8 cellular contexts compared by ENCODE assay signal in genomic region chr14:58272589-58273372, GRCh38. TPM values are rescaled to one million over a fixed set of nuclear protein-coding genes. Genes with fewer than 3 reads are reported as not detected.
DNase-seq lines count a peak whose midpoint lies in the region; ATAC-seq, FAIRE-seq and TF ChIP-seq lines count a peak whose summit lies in the region.

No MANE protein-coding gene starts in this region.

- no peak overlapping the region for H2AFZ ChIP-seq in IMR-90 (replicated peaks; ENCODE audit: low read length, poor library complexity)
- H2AFZ ChIP-seq in HepG2 (ENCODE audit: low read length): no peak overlapping the region

- no peak overlapping the region; a peak in 1 of 4 replicates for H4K8ac ChIP-seq in IMR-90 (ENCODE audit: low read depth in 2 of 2, low read length in 2 of 2)

- FAIRE-seq in HepG2 (lab: Jason Lieb, UNC): peak; percentile 83

- H3K4me2 ChIP-seq in IMR-90 (ENCODE audit: low read depth, low read length): no peak overlapping the region
- peak overlapping the region; percentile 57 for H3K4me2 ChIP-seq in HepG2 (ENCODE audit: low read depth, low read length)

- intact Hi-C loops in CD8-positive, alpha-beta T cell (cut with DNase I, micrococcal nuclease): no loop called here
- intact Hi-C loops in IMR-90 (cut with micrococcal nuclease) (no loop called here), HepG2 (cut with micrococcal nuclease; ENCODE audit: unreplicated experiment) (loop anchor here (1.0 kb wide), 1 partner anchor 28 kb away; the partner anchor contains the start of gene PSMA3)

- no peak overlapping the region for H2BK15ac ChIP-seq in IMR-90 (ENCODE audit: low read depth, low read length)

- H3K4ac ChIP-seq in IMR-90 (ENCODE audit: low read depth, low read length): no peak overlapping the region

- no CpG with 5 or more reads among the region's 4 CpGs for WGBS in IMR-90 (ENCODE audit: extremely low coverage in 2 of 2, insufficient read length in 1 of 2), 2 experiments
- WGBS in HepG2 (ENCODE audit: low lambda C conversion rate): 29% methylated on average over 4 of the region's 4 CpGs

- H3K14ac ChIP-seq in IMR-90 (replicated peaks; ENCODE audit: low read depth, low read length): no peak overlapping the region

- no peaks in the 10 kb centered on the region for H3K9me3 ChIP-seq in CD8-positive, alpha-beta T cell (ENCODE audit: low read length)
- H3K9me3 ChIP-seq in IMR-90 (ENCODE audit: control insufficient read depth, insufficient read depth, low read length) (no peaks in the 10 kb centered on the region), HepG2 (ENCODE audit: low read length) (no peaks in the 10 kb centered on the region)

- ATAC-seq in CD8-positive, alpha-beta T cell: peak; percentile 43
- ATAC-seq in IMR-90 (ENCODE audit: low read depth): peak; percentile 56
- ATAC-seq in HepG2: peak; percentile 97
- no peak for ATAC-seq in GM19035 (IDR thresholded peaks at IDR 0.05; ENCODE audit: unreplicated experiment)
- no peak for ATAC-seq in HG03045 (IDR thresholded peaks at IDR 0.05; ENCODE audit: unreplicated experiment)

- TF ChIP-seq EP300 in HepG2 (IDR thresholded peaks at IDR 0.05; ENCODE audit: low read depth in 2 of 2, low read length in 2 of 2) (peak in 1 of 2 experiments; percentile 70; a peak in 2 of 4 replicates), HepG2 (CRISPR knock-in tag; IDR thresholded peaks at IDR 0.05; ENCODE audit: borderline replicate concordance) (no peak)

- H3K4me1 ChIP-seq in CD8-positive, alpha-beta T cell (ENCODE audit: insufficient read depth, low read length): peaks cover 36% of the 10 kb centered on the region
- H3K4me1 ChIP-seq in IMR-90 (ENCODE audit: control insufficient read depth, insufficient read depth, low read length) (peaks cover 3% of the 10 kb centered on the region; the same call in 1 of the 2 replicates), HepG2 (ENCODE audit: insufficient read depth, low read length) (peaks cover 70% of the 10 kb centered on the region)

- H3K4me1 Mint-ChIP-seq in CD8-positive, alpha-beta T cell (ENCODE audit: low read depth): peaks cover 58% of the 10 kb centered on the region

- TF ChIP-seq RAD21 in IMR-90 (IDR thresholded peaks at IDR 0.05; ENCODE audit: low read length) (no peak), HepG2 (CRISPR knock-in tag; IDR thresholded peaks at IDR 0.05) (peak; percentile 68; the same call in 1 of the 2 replicates)

- dilution Hi-C loops in IMR-90 (cut with HindIII; ENCODE audit: low sequenced_read_pairs, unreplicated experiment): no loop called here

- in situ Hi-C loops in IMR-90 (cut with MboI; ENCODE audit: low sequenced_read_pairs): no loop called here
- in situ Hi-C loops in HepG2 (cut with HindIII; ENCODE audit: extremely low pct_ligation_motif_present, low pct_unique_long_range_greater_than_20kb): no loop called here

- no peaks in the 10 kb centered on the region for H3K27me3 ChIP-seq in CD8-positive, alpha-beta T cell (ENCODE audit: insufficient read depth, low read length)
- H3K27me3 ChIP-seq in IMR-90 (ENCODE audit: control insufficient read depth, insufficient read depth, low read length): no peaks in the 10 kb centered on the region
- H3K27me3 ChIP-seq in HepG2 (ENCODE audit: control insufficient read depth in 1 of 2, insufficient read depth in 2 of 2, low read length in 2 of 2): no peaks in the 10 kb centered on the region

- POLR2A ChIA-PET in CD8-positive, alpha-beta T cell (lab: Charles Lee): no interaction called here
- POLR2A ChIA-PET in IMR-90 (lab: Charles Lee; ENCODE audit: unreplicated experiment) (no interaction called here), HepG2 (lab: Yijun Ruan, JAX) (interaction anchor here (0.6 to 7.3 kb wide), 10 partner anchors 10 to 122 kb away, joined by 3 to 92 read pairs (median 7); partner anchors contain the start of genes ARID4A, PSMA3 and TOMM20L)

- no peak overlapping the region for H3K4me3 Mint-ChIP-seq in CD8-positive, alpha-beta T cell

- no peak overlapping the region for H2BK120ac ChIP-seq in IMR-90 (ENCODE audit: low read depth, low read length)

- no peaks in the 10 kb centered on the region for H3K9me1 ChIP-seq in IMR-90 (ENCODE audit: insufficient read depth, low read length)

- TF ChIP-seq CTCF in CD8-positive, alpha-beta T cell (IDR thresholded peaks at IDR 0.05): no peak
- TF ChIP-seq CTCF in IMR-90 (conservative IDR thresholded peaks at IDR 0.05; ENCODE audit: low read depth, low read length): 0 out of 2 replicates have a peak, but pooled peaks have one; percentile 9
- TF ChIP-seq CTCF in HepG2 (CRISPR knock-in tag; IDR thresholded peaks at IDR 0.05): peak; percentile 77

- peaks cover 84% of the 10 kb centered on the region for H3K36me3 Mint-ChIP-seq in CD8-positive, alpha-beta T cell

- peak overlapping the region; percentile 52 for H3K27ac Mint-ChIP-seq in CD8-positive, alpha-beta T cell

- no peak overlapping the region for H3K23ac ChIP-seq in IMR-90 (ENCODE audit: low read depth, low read length)

- H3K9ac ChIP-seq in IMR-90 (ENCODE audit: low read depth, low read length): no peak overlapping the region
- H3K9ac ChIP-seq in HepG2 (ENCODE audit: insufficient read depth, low read depth, low read length): peak overlapping the region; percentile 53

- H2AK9ac ChIP-seq in IMR-90 (replicated peaks; ENCODE audit: low read depth, low read length, poor library complexity): no peak overlapping the region

- H3K56ac ChIP-seq in IMR-90 (ENCODE audit: extremely low read depth, insufficient read depth, low read length): no peak overlapping the region

- no peak overlapping the region for H3K18ac ChIP-seq in IMR-90 (ENCODE audit: low read depth, low read length)

- TF ChIP-seq POLR2A in IMR-90 (IDR thresholded peaks at IDR 0.05; ENCODE audit: low read depth, low read length) (no peak), HepG2 (IDR thresholded peaks at IDR 0.05; ENCODE audit: insufficient read depth in 1 of 2, low read depth in 2 of 2, low read length in 2 of 2) (peak; percentile 50 to 51; a peak in 3 of 4 replicates)

- no TSS peak for BruUV-seq in IMR-90 (replicated peaks; lab: Mats Ljungman, UMichigan)
- BruUV-seq in HepG2 (replicated peaks; lab: Mats Ljungman, UMichigan): no TSS peak

- H3K4me3 ChIP-seq in CD8-positive, alpha-beta T cell (ENCODE audit: low read depth, low read length): no peak overlapping the region
- no peak overlapping the region for H3K4me3 ChIP-seq in IMR-90 (ENCODE audit: insufficient read depth, low read depth, low read length)
- H3K4me3 ChIP-seq in HepG2 (replicated peaks in 1 of 3; ENCODE audit: insufficient read depth in 1 of 3, low read depth in 2 of 3, low read length in 3 of 3): no peak overlapping the region; a peak in 1 of 6 replicates

- H4K5ac ChIP-seq in IMR-90 (ENCODE audit: low read depth, low read length): no peak overlapping the region

- H2BK5ac ChIP-seq in IMR-90 (ENCODE audit: low read depth, low read length, poor library complexity, severe bottlenecking): no peak overlapping the region

- peaks cover 44% of the 10 kb centered on the region for H3K36me3 ChIP-seq in CD8-positive, alpha-beta T cell (ENCODE audit: insufficient read depth, low read length)
- H3K36me3 ChIP-seq in IMR-90 (ENCODE audit: control insufficient read depth, insufficient read depth, low read length): peaks cover 42% of the 10 kb centered on the region
- H3K36me3 ChIP-seq in HepG2 (replicated peaks in 1 of 2; ENCODE audit: control insufficient read depth in 1 of 2, insufficient read depth in 2 of 2, low read length in 2 of 2): peaks cover 0 to 54% of the 10 kb centered on the region in 2 experiments; a peak in 4 of 5 replicates

- H2BK20ac ChIP-seq in IMR-90 (ENCODE audit: low read depth, low read length): no peak overlapping the region

- H3K9me3 Mint-ChIP-seq in CD8-positive, alpha-beta T cell: no peaks in the 10 kb centered on the region

- H3K79me1 ChIP-seq in IMR-90 (ENCODE audit: low read depth in 1 of 2, low read length in 2 of 2): peaks cover 10 to 54% of the 10 kb centered on the region in 2 experiments

- H2AK5ac ChIP-seq in IMR-90 (ENCODE audit: low read depth, low read length): no peak overlapping the region

- peaks cover 58% of the 10 kb centered on the region for H3K79me2 ChIP-seq in HepG2 (ENCODE audit: insufficient read depth, low read length)

- no peak overlapping the region for H3K27ac ChIP-seq in CD8-positive, alpha-beta T cell (ENCODE audit: low read depth, low read length)
- H3K27ac ChIP-seq in IMR-90 (ENCODE audit: insufficient read depth, low read length) (no peak overlapping the region), HepG2 (ENCODE audit: extremely low read length, insufficient read depth, low read length) (peak overlapping the region; percentile 89)

- H4K20me1 ChIP-seq in IMR-90 (ENCODE audit: insufficient read depth, low read length) (peaks cover 29% of the 10 kb centered on the region), HepG2 (ENCODE audit: insufficient read depth, low read length) (no peaks in the 10 kb centered on the region; the same call in 1 of the 2 replicates)

- no peak for DNase-seq in CD8-positive, alpha-beta T cell
- DNase-seq in IMR-90 (peak; percentile 53), cerebellar cortex (ENCODE audit: low spot score) (peak; percentile 44), HepG2 (ENCODE audit: low spot score) (peak; percentile 98), NCI-H526 treated with DMSO at 0.1 percent for 48 hours (lab: John Stamatoyannopoulos, UW) (no peak)
- no peak for DNase-seq in stimulated activated CD8-positive, alpha-beta memory T cell treated with anti-CD3 and anti-CD28 coated beads, Interleukin-4, amount 100 ng/mL, for 48 hours

- no peaks in the 10 kb centered on the region for H3K27me3 Mint-ChIP-seq in CD8-positive, alpha-beta T cell (ENCODE audit: low read depth)

- CTCF ChIA-PET in CD8-positive, alpha-beta T cell (lab: Charles Lee): no interaction called here
- CTCF ChIA-PET in IMR-90 (lab: Yijun Ruan, JAX) (no interaction called here), HepG2 (lab: Yijun Ruan, JAX; ENCODE audit: low intra/inter-chr PET ratio, low total read pairs) (no interaction called here)

- no peak overlapping the region for H4K91ac ChIP-seq in IMR-90 (ENCODE audit: insufficient read depth, low read depth, low read length)

RNA-seq across cellular contexts. Expression of gene ARID4A, which starts 25.6 kb away (rescaled TPM):
- 10 to 100 TPM; 80.7 to 83.2 TPM for total RNA-seq in CD8-positive, alpha-beta T cell
- total RNA-seq in IMR-90 (2012; rRNA removed) (3.8 and 6.7 TPM in 2 replicates), HepG2 (2016; rRNA removed; fragmentation: Illumina TruSeq; extraction: Trizol) (9.7 and 9.9 TPM in 2 replicates)
- polyA plus RNA-seq in IMR-90 (2012; rRNA removed) (3.3 and 3.4 TPM in 2 replicates), HepG2 (2011; rRNA removed) (6.2 and 7.2 TPM in 2 replicates)
- polyA plus RNA-seq in IMR-90 (2012; cell fraction: cytosol; rRNA removed): 0.81 and 0.93 TPM in 2 replicates
- polyA plus RNA-seq in IMR-90 (2012; cell fraction: nucleus; rRNA removed; ENCODE audit: low replicate concordance): 1.3 and 7.7 TPM in 2 replicates
- 27.6 and 35.2 TPM in 2 replicates for total RNA-seq in HepG2 (2016; cell fraction: cytosol; rRNA removed; fragmentation: Illumina TruSeq; extraction: Trizol; ENCODE audit: low read depth)
- total RNA-seq in HepG2 (2016; cell fraction: insoluble cytoplasmic fraction; rRNA removed; fragmentation: Illumina TruSeq; extraction: Trizol): 8.3 and 10.4 TPM in 2 replicates
- total RNA-seq in HepG2 (2016; cell fraction: membrane; rRNA removed; fragmentation: Illumina TruSeq; extraction: Trizol): 10.1 and 11.0 TPM in 2 replicates
- total RNA-seq in HepG2 (2016; cell fraction: nucleus; rRNA removed; fragmentation: Illumina TruSeq; extraction: Trizol): 20.6 and 24.9 TPM in 2 replicates
- 1.9 and 3.0 TPM in 2 replicates for polyA plus RNA-seq in HepG2 (2011; cell fraction: cytosol; rRNA removed)
- 11.9 and 12.4 TPM in 2 replicates for polyA plus RNA-seq in HepG2 (2011; cell fraction: nucleus; rRNA removed)
- polyA plus RNA-seq in HepG2 (2012): 9.0 and 12.9 TPM in 2 replicates
- polyA plus RNA-seq in HepG2 (2016; cell fraction: cytosol; fragmentation: Illumina TruSeq; extraction: Trizol; ENCODE audit: low read depth): 0.31 and 0.49 TPM in 2 replicates
- polyA plus RNA-seq in HepG2 (2016; cell fraction: insoluble cytoplasmic fraction; fragmentation: Illumina TruSeq; extraction: Trizol; ENCODE audit: low read depth): 10.4 and 10.9 TPM in 2 replicates
- 1.0 and 1.1 TPM in 2 replicates for polyA plus RNA-seq in HepG2 (2016; cell fraction: membrane; fragmentation: Illumina TruSeq; extraction: Trizol; ENCODE audit: low read depth)
- 25.3 and 34.6 TPM in 2 replicates for polyA plus RNA-seq in HepG2 (2016; cell fraction: nucleus; fragmentation: Illumina TruSeq; extraction: Trizol; ENCODE audit: insufficient read depth, low read depth)
- 5.8 and 8.2 TPM in 2 replicates for polyA minus RNA-seq in HepG2 (2011; rRNA and poly(A)+ RNA removed; ENCODE audit: low replicate concordance)
- polyA minus RNA-seq in HepG2 (2011; cell fraction: cytosol; rRNA and poly(A)+ RNA removed): 6.2 and 8.8 TPM in 2 replicates
- 73.2 and 80.9 TPM in 2 replicates for polyA minus RNA-seq in HepG2 (2011; cell fraction: nucleus; rRNA and poly(A)+ RNA removed)

RNA-seq across cellular contexts. Expression of gene PSMA3, which starts 28.1 kb away (rescaled TPM):
- 100 to 1,000 TPM; 105 to 106 TPM for total RNA-seq in CD8-positive, alpha-beta T cell
- total RNA-seq in IMR-90 (2012; rRNA removed) (74.9 and 114 TPM in 2 replicates), HepG2 (2016; rRNA removed; fragmentation: Illumina TruSeq; extraction: Trizol) (275 and 443 TPM in 2 replicates)
- polyA plus RNA-seq in IMR-90 (2012; rRNA removed) (227 and 231 TPM in 2 replicates), HepG2 (2011; rRNA removed) (167 and 232 TPM in 2 replicates)
- 56.9 and 192 TPM in 2 replicates for polyA plus RNA-seq in IMR-90 (2012; cell fraction: cytosol; rRNA removed)
- 13.2 and 100 TPM in 2 replicates for polyA plus RNA-seq in IMR-90 (2012; cell fraction: nucleus; rRNA removed; ENCODE audit: low replicate concordance)
- 91.1 and 98.5 TPM in 2 replicates for total RNA-seq in HepG2 (2016; cell fraction: cytosol; rRNA removed; fragmentation: Illumina TruSeq; extraction: Trizol; ENCODE audit: low read depth)
- 286 and 449 TPM in 2 replicates for total RNA-seq in HepG2 (2016; cell fraction: insoluble cytoplasmic fraction; rRNA removed; fragmentation: Illumina TruSeq; extraction: Trizol)
- total RNA-seq in HepG2 (2016; cell fraction: membrane; rRNA removed; fragmentation: Illumina TruSeq; extraction: Trizol): 85.3 and 99.1 TPM in 2 replicates
- total RNA-seq in HepG2 (2016; cell fraction: nucleus; rRNA removed; fragmentation: Illumina TruSeq; extraction: Trizol): 143 and 154 TPM in 2 replicates
- 146 and 177 TPM in 2 replicates for polyA plus RNA-seq in HepG2 (2011; cell fraction: cytosol; rRNA removed)
- 47.5 and 66.3 TPM in 2 replicates for polyA plus RNA-seq in HepG2 (2011; cell fraction: nucleus; rRNA removed)
- polyA plus RNA-seq in HepG2 (2012): 133 and 136 TPM in 2 replicates
- polyA plus RNA-seq in HepG2 (2016; cell fraction: cytosol; fragmentation: Illumina TruSeq; extraction: Trizol; ENCODE audit: low read depth): 61.4 and 63.4 TPM in 2 replicates
- 402 and 430 TPM in 2 replicates for polyA plus RNA-seq in HepG2 (2016; cell fraction: insoluble cytoplasmic fraction; fragmentation: Illumina TruSeq; extraction: Trizol; ENCODE audit: low read depth)
- polyA plus RNA-seq in HepG2 (2016; cell fraction: membrane; fragmentation: Illumina TruSeq; extraction: Trizol; ENCODE audit: low read depth): 72.9 and 75.0 TPM in 2 replicates
- 170 and 172 TPM in 2 replicates for polyA plus RNA-seq in HepG2 (2016; cell fraction: nucleus; fragmentation: Illumina TruSeq; extraction: Trizol; ENCODE audit: insufficient read depth, low read depth)
- 80.9 and 206 TPM in 2 replicates for polyA minus RNA-seq in HepG2 (2011; rRNA and poly(A)+ RNA removed; ENCODE audit: low replicate concordance)
- polyA minus RNA-seq in HepG2 (2011; cell fraction: cytosol; rRNA and poly(A)+ RNA removed): 48.7 and 51.6 TPM in 2 replicates
- polyA minus RNA-seq in HepG2 (2011; cell fraction: nucleus; rRNA and poly(A)+ RNA removed): 75.1 and 78.7 TPM in 2 replicates

Comparison
In these comparisons a context has a peak if more than half of its experiments do, and no peak if none do; other contexts are left out.
1. ATAC-seq: peak in CD8-positive, alpha-beta T cell (single experiment), IMR-90 (single experiment) and HepG2 (single experiment); none in GM19035 (single experiment) and HG03045 (single experiment).
2. DNase-seq: peak in IMR-90 (single experiment), cerebellar cortex (single experiment) and HepG2 (single experiment); none in CD8-positive, alpha-beta T cell (0 of 7), NCI-H526 treated with DMSO at 0.1 percent for 48 hours (single experiment) and stimulated activated CD8-positive, alpha-beta memory T cell treated with anti-CD3 and anti-CD28 coated beads, Interleukin-4, amount 100 ng/mL, for 48 hours (single experiment).